ENCODE assay signal across 13 cellular contexts in genomic region chr3:71484452-71484851, GRCh38.
"Had no signal": no experiment of that assay in that cellular context is flagged by ENCODE, and none has a peak within 500 bp of the region (broad histone marks: within the 10 kb centered on the region; RNA-seq: fewer than 3 reads in every experiment).

No MANE protein-coding gene starts in this region.

- H3K36me3 ChIP-seq: colonic mucosa, esophagus muscularis mucosa, pancreas, thyroid gland had no signal

- DNase-seq: activated B cell treated with CpG ODN at 0.5 μM for 24 hours; activated CD4-positive, alpha-beta T cell treated with anti-CD3 and anti-CD28 coated beads, Interleukin-2, amount 10 ng/mL, durations not matched to agents 7 days and 5 days; activated gamma-delta T cell treated with Interleukin-2 at 50 U/mL for 16 hours; activated T-cell treated with anti-CD3 and anti-CD28 coated beads, Interleukin-2, amount 50 U/mL, for 72 hours; central memory CD4-positive, alpha-beta T cell; colonic mucosa; effector CD4-positive, alpha-beta T cell; pancreas; stimulated activated CD4-positive, alpha-beta T cell treated with anti-CD3 and anti-CD28 coated beads, Interleukin-12 subunit alpha, Interleukin-12 subunit beta, amount 100 ng/mL, for 4 hours; stimulated activated CD4-positive, alpha-beta T cell treated with anti-CD3 and anti-CD28 coated beads, Interleukin-2, amount 100 ng/mL, for 24 hours; thyroid gland had no signal

- H3K27me3 ChIP-seq: colonic mucosa, esophagus muscularis mucosa, pancreas, thyroid gland had no signal

- H3K9me3 Mint-ChIP-seq: activated B cell treated with CpG ODN at 0.5 μM for 24 hours; activated T-cell treated with anti-CD3 and anti-CD28 coated beads, Interleukin-2, amount 50 U/mL, for 72 hours had no signal

- ATAC-seq: activated T-cell treated with anti-CD3 and anti-CD28 coated beads, Interleukin-2, amount 50 U/mL, for 72 hours; left lobe of liver; pancreas had no signal

- H3K27ac ChIP-seq: colonic mucosa, esophagus muscularis mucosa, pancreas, thyroid gland had no signal

- H3K4me3 Mint-ChIP-seq: activated B cell treated with CpG ODN at 0.5 μM for 24 hours; activated CD4-positive, alpha-beta T cell treated with anti-CD3 and anti-CD28 coated beads, Interleukin-2, amount 10 ng/mL, durations not matched to agents 7 days and 5 days had no signal

- H3K27ac Mint-ChIP-seq: activated B cell treated with CpG ODN at 0.5 μM for 24 hours; activated CD4-positive, alpha-beta T cell treated with anti-CD3 and anti-CD28 coated beads, Interleukin-2, amount 10 ng/mL, durations not matched to agents 7 days and 5 days had no signal

- H3K4me3 ChIP-seq: colonic mucosa, esophagus muscularis mucosa, pancreas, thyroid gland had no signal

- H3K4me1 ChIP-seq: colonic mucosa, pancreas, thyroid gland had no signal

- H3K27me3 Mint-ChIP-seq: activated B cell treated with CpG ODN at 0.5 μM for 24 hours; activated CD4-positive, alpha-beta T cell treated with anti-CD3 and anti-CD28 coated beads, Interleukin-2, amount 10 ng/mL, durations not matched to agents 7 days and 5 days had no signal

- H3K9me3 ChIP-seq: colonic mucosa, esophagus muscularis mucosa, pancreas, thyroid gland had no signal
